ENCODE assay signal across 9 cellular contexts in genomic region chr15:75771054-75771453, GRCh38. TPM values are rescaled to one million over a fixed set of nuclear protein-coding genes. Genes with fewer than 3 reads are reported as not detected.
DNase-seq lines count a peak whose midpoint lies in the region; ATAC-seq, FAIRE-seq and TF ChIP-seq lines count a peak whose summit lies in the region.
"Not testable (repeated sequence)": the region's sequence is repeated elsewhere in the genome, so short reads cannot be mapped to it uniquely, and the experiment has no call there.
"Had no signal": no experiment of that assay in that cellular context is flagged by ENCODE, and none has a peak within 500 bp of the region (broad histone marks: within the 10 kb centered on the region; RNA-seq: fewer than 3 reads in every experiment).

No MANE protein-coding gene starts in this region.

- H2AFZ ChIP-seq in GM23338: not testable (repeated sequence)

- peak overlapping the region; percentile 28; the same call in 2 of the 3 replicates for H3K4me2 ChIP-seq in A549
- peak overlapping the region; percentile 62 for H3K4me2 ChIP-seq in GM23338

- H4K20me1 ChIP-seq in GM23338 (replicated peaks; ENCODE audit: insufficient read depth): not testable (repeated sequence)

- TF ChIP-seq POLR2A in A549 (IDR thresholded peaks at IDR 0.05; ENCODE audit: low read length): not testable (repeated sequence)

- peak overlapping the region; percentile 44 for H3K27ac Mint-ChIP-seq in GM23338
- not testable (repeated sequence) for H3K27ac Mint-ChIP-seq in endodermal cell
- H3K27ac Mint-ChIP-seq in mesothelial cell of epicardium: peak overlapping the region; percentile 53
- peak overlapping the region; percentile 68 for H3K27ac Mint-ChIP-seq in progenitor cell of endocrine pancreas

- not testable (repeated sequence) for FAIRE-seq in A549 (lab: Jason Lieb, UNC)

- H3K9ac ChIP-seq in HUES64 (ENCODE audit: low read depth, low read length); SK-N-MC (ENCODE audit: insufficient read length); endodermal cell (ENCODE audit: extremely low read depth, low read length, poor library complexity, severe bottlenecking): not testable (repeated sequence)

- 51% methylated on average over 2 of the region's 2 CpGs for WGBS in A549 (ENCODE audit: missing lambda C conversion rate)
- 20% methylated on average over 2 of the region's 2 CpGs for whole genome bisulfite sequencing in HUES64
- 25 to 48% methylated on average over 1 to 2 of the region's 2 CpGs for WGBS in endodermal cell (ENCODE audit: insufficient coverage in 1 of 2, insufficient read length in 1 of 2), 2 experiments

- H3K4me1 Mint-ChIP-seq in GM23338: peaks cover 35% of the 10 kb centered on the region
- peaks cover 24% of the 10 kb centered on the region for H3K4me1 Mint-ChIP-seq in endodermal cell
- not testable (repeated sequence) for H3K4me1 Mint-ChIP-seq in mesothelial cell of epicardium
- peaks cover 19% of the 10 kb centered on the region for H3K4me1 Mint-ChIP-seq in progenitor cell of endocrine pancreas (ENCODE audit: low read depth)

- H3K4me1 ChIP-seq in A549 (peaks cover 25% of the 10 kb centered on the region), GM23338 (ENCODE audit: insufficient read depth) (peaks cover 22% of the 10 kb centered on the region), HUES64 (ENCODE audit: insufficient read depth, low read length) (peaks cover 24% of the 10 kb centered on the region)
- H3K4me1 ChIP-seq in endodermal cell (ENCODE audit: control insufficient read depth, insufficient read depth, low read length): not testable (repeated sequence)

- not testable (repeated sequence) for ATAC-seq in A549, GM23338

- POLR2A ChIA-PET in A549 (lab: Yijun Ruan, JAX): not testable (repeated sequence)

- CTCF ChIA-PET in A549 (lab: Yijun Ruan, JAX): interaction anchor here (0.6 to 4.9 kb wide), 3 partner anchors 32 to 38 kb away, joined by 3 to 23 read pairs (median 3); no protein-coding TSS in a partner anchor

- not testable (repeated sequence) for TF ChIP-seq CTCF in A549 (IDR thresholded peaks at IDR 0.05); GM23338 (conservative IDR thresholded peaks at IDR 0.05; ENCODE audit: low read depth in 2 of 2); endodermal cell (conservative IDR thresholded peaks at IDR 0.05); mesothelial cell of epicardium (IDR thresholded peaks at IDR 0.05; ENCODE audit: unreplicated experiment); progenitor cell of endocrine pancreas (IDR thresholded peaks at IDR 0.05; ENCODE audit: unreplicated experiment)

- H3K27me3 ChIP-seq in GM23338 (ENCODE audit: insufficient read depth); HUES64 (ENCODE audit: insufficient read depth, low read length); endodermal cell (ENCODE audit: control insufficient read depth, insufficient read depth, low read length, poor library complexity, severe bottlenecking): not testable (repeated sequence)

- H3K36me3 Mint-ChIP-seq in GM23338 (ENCODE audit: low read depth); endodermal cell (ENCODE audit: low read depth); mesothelial cell of epicardium; progenitor cell of endocrine pancreas (ENCODE audit: insufficient read depth): not testable (repeated sequence)

- H3K9me3 Mint-ChIP-seq in GM23338; endodermal cell; mesothelial cell of epicardium; progenitor cell of endocrine pancreas (ENCODE audit: low read depth): not testable (repeated sequence)

- not testable (repeated sequence) for H3K36me3 ChIP-seq in GM23338 (ENCODE audit: insufficient read depth); HUES64 (ENCODE audit: insufficient read depth, low read length); SK-N-MC (ENCODE audit: insufficient read depth, low read length); endodermal cell (ENCODE audit: control insufficient read depth, insufficient read depth, low read length)

- H3K4me3 ChIP-seq in A549; GM23338; HUES64 (ENCODE audit: low read length); endodermal cell (ENCODE audit: low read length): not testable (repeated sequence)
- 0 out of 2 replicates have a peak overlapping the region, but pooled peaks have one; percentile 30 for H3K4me3 ChIP-seq in SK-N-MC

- not testable (repeated sequence) for H3F3A ChIP-seq in GM23338 (replicated peaks; ENCODE audit: low read depth)

- not testable (repeated sequence) for DNase-seq in A549 (ENCODE audit: low read depth in 1 of 2, low spot score in 1 of 2); SK-N-MC (ENCODE audit: low read depth, low spot score); progenitor cell of endocrine pancreas (ENCODE audit: low spot score, unreplicated experiment)
- DNase-seq in GM23338 (ENCODE audit: low spot score): peak; percentile 57
- DNase-seq in endodermal cell: peak; percentile 67
- peak; percentile 21 for DNase-seq in left kidney (ENCODE audit: low read depth, low spot score)
- DNase-seq in mesothelial cell of epicardium (ENCODE audit: low spot score in 2 of 2, unreplicated experiment in 2 of 2): peak in 1 of 2 experiments; percentile 25

- peaks cover 19% of the 10 kb centered on the region for H3K27me3 Mint-ChIP-seq in GM23338 (ENCODE audit: insufficient read depth, low read depth, poor library complexity)
- not testable (repeated sequence) for H3K27me3 Mint-ChIP-seq in endodermal cell (ENCODE audit: insufficient read depth); mesothelial cell of epicardium (ENCODE audit: low read depth); progenitor cell of endocrine pancreas

- not testable (repeated sequence) for H3K4me3 Mint-ChIP-seq in GM23338; endodermal cell; mesothelial cell of epicardium; progenitor cell of endocrine pancreas (ENCODE audit: low read depth)

- not testable (repeated sequence) for H3K79me2 ChIP-seq in GM23338 (replicated peaks; ENCODE audit: insufficient read depth)

- TF ChIP-seq RAD21 in A549 (conservative IDR thresholded peaks at IDR 0.05 in 1 of 2, IDR thresholded peaks at IDR 0.05 in 1 of 2): not testable (repeated sequence)

- H3K27ac ChIP-seq in A549 (peak overlapping the region in 1 of 2 experiments; percentile 30; a peak in 3 of 6 replicates), HUES64 (ENCODE audit: low read depth, low read length) (peak overlapping the region; percentile 58; the same call in 1 of the 2 replicates), SK-N-MC (peak overlapping the region; percentile 57)
- H3K27ac ChIP-seq in GM23338 (ENCODE audit: low read depth); endodermal cell (ENCODE audit: low read depth, low read length): not testable (repeated sequence)

- not testable (repeated sequence) for H3K9me3 ChIP-seq in A549; HUES64 (ENCODE audit: insufficient read depth, low read depth, low read length); SK-N-MC (ENCODE audit: low read depth, low read length); endodermal cell (ENCODE audit: control insufficient read depth, low read length)

- TF ChIP-seq EP300 in A549 (IDR thresholded peaks at IDR 0.05): not testable (repeated sequence)

- not testable (repeated sequence) for H3K9me2 ChIP-seq in GM23338 (ENCODE audit: insufficient read depth)

RNA-seq across cellular contexts. Expression of gene CSPG4, which starts 58.4 kb away (rescaled TPM):
- polyA plus RNA-seq in A549 (2011; rRNA removed) (0.01 TPM in 2 replicates), A549 (2017; fragmentation: RNase III; extraction: RNeasy Plus Mini Kit Qiagen cat#74134 plus additional on column Dnase treatment) (0.01 to 0.06 TPM (median 0.04 TPM) in 3 replicates), GM23338 (2016; fragmentation: Nextera tagmentation; extraction: Ambion mirVana) (0.27 and 0.33 TPM in 2 replicates)
- polyA plus RNA-seq in A549 (2012; cell fraction: cytosol; rRNA removed): 0.01 and 0.03 TPM in 2 replicates
- 0.05 and 0.12 TPM in 2 replicates for polyA plus RNA-seq in A549 (2012; cell fraction: nucleus; rRNA removed)
- not detected in 2 replicates for polyA minus RNA-seq in A549 (2011; rRNA and poly(A)+ RNA removed)
- 3.6 and 4.0 TPM in 2 replicates for total RNA-seq in GM23338 (2014; rRNA removed; shearing (Covaris generic))
- polyA plus RNA-seq in HUES64 (2013, experiment 1 of 2): 1.2 TPM
- 2.0 TPM for polyA plus RNA-seq in HUES64 (2013, experiment 2 of 2)
- total RNA-seq in endodermal cell (1 to 10 TPM; 1.8 to 3.3 TPM), mesothelial cell of epicardium (11.3 to 11.8 TPM (median 11.4 TPM) in 3 replicates), progenitor cell of endocrine pancreas (0.41 and 0.51 TPM in 2 replicates)
- polyA plus RNA-seq in endodermal cell (2013, experiment 1 of 2): 3.4 TPM
- polyA plus RNA-seq in endodermal cell (2013, experiment 2 of 2): 3.3 TPM
- total RNA-seq: CD4-positive, alpha-beta T cell had no signal
